ENCODE assay signal across 1 cellular context in the genomic region with DNA sequence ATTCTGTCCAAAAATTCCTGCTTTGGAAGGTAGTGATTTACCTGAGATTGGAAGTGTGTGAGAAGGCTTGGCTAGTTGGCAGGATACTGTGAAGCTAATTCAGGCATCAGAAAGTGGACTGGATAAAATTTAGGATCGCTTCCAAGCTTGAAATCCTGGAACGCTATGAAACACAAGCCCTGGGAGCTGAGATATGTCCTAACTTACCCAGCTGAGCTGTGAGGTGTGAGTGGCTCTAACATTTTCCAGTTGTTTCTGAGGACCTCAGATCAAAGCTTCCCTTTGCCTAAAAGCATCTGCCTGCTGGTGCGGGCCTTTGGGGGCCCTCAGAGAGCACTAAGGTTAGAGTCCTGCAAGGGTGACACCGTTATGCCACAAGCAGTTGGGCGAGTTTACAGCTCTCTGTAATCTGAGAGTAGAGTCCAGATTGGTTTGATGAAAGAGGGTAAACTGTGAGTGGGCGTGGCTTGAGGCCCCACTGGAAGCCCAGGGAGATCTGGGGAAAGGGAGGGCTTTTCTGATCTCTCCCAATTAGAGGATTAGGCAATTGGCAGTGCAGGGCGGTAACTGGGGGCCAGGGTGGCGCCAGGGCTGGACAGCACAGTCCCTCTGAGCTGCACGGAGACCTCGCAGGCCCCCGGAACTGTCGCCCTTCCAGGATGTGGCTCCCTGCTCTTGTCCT.
TF ChIP-seq lines count a peak whose summit lies in the region.

No MANE protein-coding gene starts in this region.

TF ChIP-seq in HepG2, 621 proteins besides CTCF, POLR2A, EP300 and RAD21 (continued from another document and continues in another):
- TF ChIP-seq YY1 (IDR thresholded peaks at IDR 0.05; ENCODE audit: insufficient read depth, insufficient replicate concordance, low read depth, low read length) (no peak), NCOA5 (CRISPR knock-in tag; IDR thresholded peaks at IDR 0.05) (no peak), KDM5A (IDR thresholded peaks at IDR 0.05; ENCODE audit: borderline replicate concordance, low read length) (no peak), CERS6 (CRISPR knock-in tag; IDR thresholded peaks at IDR 0.05) (no peak), ATRX (CRISPR knock-in tag; IDR thresholded peaks at IDR 0.05; ENCODE audit: borderline replicate concordance) (no peak), GATAD2A (CRISPR knock-in tag; IDR thresholded peaks at IDR 0.05) (0 out of 2 replicates have a peak, but pooled peaks have one; percentile 30), RXRA (CRISPR knock-in tag; IDR thresholded peaks at IDR 0.05) (no peak), GTF3A (CRISPR knock-in tag; conservative IDR thresholded peaks at IDR 0.05) (no peak), ARNTL (CRISPR knock-in tag; IDR thresholded peaks at IDR 0.05) (no peak), GABPA (IDR thresholded peaks at IDR 0.05; ENCODE audit: low read depth, low read length) (no peak), GABPA (CRISPR knock-in tag; IDR thresholded peaks at IDR 0.05; ENCODE audit: low read depth) (peak; percentile 38; the same call in 1 of the 2 replicates), SRSF1 (optimal IDR thresholded peaks at IDR 0.05; ENCODE audit: low read depth, low read length) (peak; percentile 39), ZFY (CRISPR knock-in tag; IDR thresholded peaks at IDR 0.05) (peak; percentile 36; the same call in 1 of the 2 replicates), ZNF737 (CRISPR knock-in tag; IDR thresholded peaks at IDR 0.05; ENCODE audit: borderline replicate concordance) (no peak), FOSL2 (CRISPR knock-in tag; IDR thresholded peaks at IDR 0.05) (peak; percentile 15; the same call in 1 of the 2 replicates), CENPX (CRISPR knock-in tag; IDR thresholded peaks at IDR 0.05) (no peak), RARA (CRISPR knock-in tag; IDR thresholded peaks at IDR 0.05) (no peak), ZNF256 (CRISPR knock-in tag; conservative IDR thresholded peaks at IDR 0.05) (no peak), PTBP1 (IDR thresholded peaks at IDR 0.05; ENCODE audit: low read depth, low read length, poor library complexity, severe bottlenecking) (no peak), PITX1 (CRISPR knock-in tag; IDR thresholded peaks at IDR 0.05) (peak; percentile 57), ZNF782 (CRISPR knock-in tag; IDR thresholded peaks at IDR 0.05; ENCODE audit: borderline replicate concordance) (no peak), ZNF691 (CRISPR knock-in tag; IDR thresholded peaks at IDR 0.05; ENCODE audit: borderline replicate concordance, low read depth) (peak; percentile 99), ZNF235 (CRISPR knock-in tag; IDR thresholded peaks at IDR 0.05; ENCODE audit: borderline replicate concordance) (no peak), ZFX (CRISPR knock-in tag; IDR thresholded peaks at IDR 0.05; ENCODE audit: low read depth) (peak; percentile 31; the same call in 1 of the 2 replicates), LCORL (IDR thresholded peaks at IDR 0.05) (no peak), LCORL (CRISPR knock-in tag; IDR thresholded peaks at IDR 0.05) (peak; percentile 71; the same call in 1 of the 2 replicates), SP140L (CRISPR knock-in tag; IDR thresholded peaks at IDR 0.05; ENCODE audit: borderline replicate concordance) (no peak), MEF2D (CRISPR knock-in tag; IDR thresholded peaks at IDR 0.05) (no peak), ZNF670 (CRISPR knock-in tag; IDR thresholded peaks at IDR 0.05; ENCODE audit: borderline replicate concordance) (no peak), SALL1 (CRISPR knock-in tag; IDR thresholded peaks at IDR 0.05) (no peak), HHEX (CRISPR knock-in tag; IDR thresholded peaks at IDR 0.05) (no peak), SMARCE1 (IDR thresholded peaks at IDR 0.05; ENCODE audit: borderline replicate concordance) (no peak), FOXJ3 (CRISPR knock-in tag; IDR thresholded peaks at IDR 0.05; ENCODE audit: borderline replicate concordance) (no peak), SP5 (CRISPR knock-in tag; IDR thresholded peaks at IDR 0.05; ENCODE audit: borderline replicate concordance, low read depth) (peak; percentile 25; the same call in 1 of the 2 replicates), ZUFSP (CRISPR knock-in tag; IDR thresholded peaks at IDR 0.05; ENCODE audit: borderline replicate concordance) (no peak), ZNF577 (CRISPR knock-in tag; IDR thresholded peaks at IDR 0.05; ENCODE audit: borderline replicate concordance, low read depth) (no peak), KDM1A (CRISPR knock-in tag; IDR thresholded peaks at IDR 0.05) (no peak), ZNF451 (CRISPR knock-in tag; IDR thresholded peaks at IDR 0.05) (no peak), PPARG (CRISPR knock-in tag; conservative IDR thresholded peaks at IDR 0.05) (no peak), SALL2 (CRISPR knock-in tag; IDR thresholded peaks at IDR 0.05) (no peak), ETS1 (CRISPR knock-in tag; IDR thresholded peaks at IDR 0.05) (no peak), PHF20 (CRISPR knock-in tag; IDR thresholded peaks at IDR 0.05) (peak; percentile 32; the same call in 1 of the 2 replicates), SAP130 (CRISPR knock-in tag; IDR thresholded peaks at IDR 0.05; ENCODE audit: low read depth) (peak; percentile 52; the same call in 1 of the 2 replicates), ZNF605 (CRISPR knock-in tag; IDR thresholded peaks at IDR 0.05) (no peak), ZNF672 (CRISPR knock-in tag; IDR thresholded peaks at IDR 0.05) (no peak), KDM2A (CRISPR knock-in tag; IDR thresholded peaks at IDR 0.05; ENCODE audit: borderline replicate concordance, low read depth) (no peak), SP1 (IDR thresholded peaks at IDR 0.05) (no peak), SP1 (CRISPR knock-in tag; IDR thresholded peaks at IDR 0.05) (peak; percentile 24; the same call in 1 of the 2 replicates), ZSCAN12 (CRISPR knock-in tag; IDR thresholded peaks at IDR 0.05) (no peak), ZNF496 (CRISPR knock-in tag; IDR thresholded peaks at IDR 0.05; ENCODE audit: insufficient replicate concordance) (no peak), MBD4 (IDR thresholded peaks at IDR 0.05; ENCODE audit: borderline replicate concordance, low read length) (no peak), ZNF891 (CRISPR knock-in tag; IDR thresholded peaks at IDR 0.05) (peak; percentile 28; the same call in 1 of the 2 replicates)
- TF ChIP-seq, protein P1, sequence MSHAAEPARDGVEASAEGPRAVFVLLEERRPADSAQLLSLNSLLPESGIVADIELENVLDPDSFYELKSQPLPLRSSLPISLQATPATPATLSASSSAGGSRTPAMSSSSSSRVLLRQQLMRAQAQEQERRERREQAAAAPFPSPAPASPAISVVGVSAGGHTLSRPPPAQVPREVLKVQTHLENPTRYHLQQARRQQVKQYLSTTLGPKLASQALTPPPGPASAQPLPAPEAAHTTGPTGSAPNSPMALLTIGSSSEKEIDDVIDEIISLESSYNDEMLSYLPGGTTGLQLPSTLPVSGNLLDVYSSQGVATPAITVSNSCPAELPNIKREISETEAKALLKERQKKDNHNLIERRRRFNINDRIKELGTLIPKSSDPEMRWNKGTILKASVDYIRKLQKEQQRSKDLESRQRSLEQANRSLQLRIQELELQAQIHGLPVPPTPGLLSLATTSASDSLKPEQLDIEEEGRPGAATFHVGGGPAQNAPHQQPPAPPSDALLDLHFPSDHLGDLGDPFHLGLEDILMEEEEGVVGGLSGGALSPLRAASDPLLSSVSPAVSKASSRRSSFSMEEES (CRISPR knock-in tag; IDR thresholded peaks at IDR 0.05): no peak
- TF ChIP-seq, protein P2, sequence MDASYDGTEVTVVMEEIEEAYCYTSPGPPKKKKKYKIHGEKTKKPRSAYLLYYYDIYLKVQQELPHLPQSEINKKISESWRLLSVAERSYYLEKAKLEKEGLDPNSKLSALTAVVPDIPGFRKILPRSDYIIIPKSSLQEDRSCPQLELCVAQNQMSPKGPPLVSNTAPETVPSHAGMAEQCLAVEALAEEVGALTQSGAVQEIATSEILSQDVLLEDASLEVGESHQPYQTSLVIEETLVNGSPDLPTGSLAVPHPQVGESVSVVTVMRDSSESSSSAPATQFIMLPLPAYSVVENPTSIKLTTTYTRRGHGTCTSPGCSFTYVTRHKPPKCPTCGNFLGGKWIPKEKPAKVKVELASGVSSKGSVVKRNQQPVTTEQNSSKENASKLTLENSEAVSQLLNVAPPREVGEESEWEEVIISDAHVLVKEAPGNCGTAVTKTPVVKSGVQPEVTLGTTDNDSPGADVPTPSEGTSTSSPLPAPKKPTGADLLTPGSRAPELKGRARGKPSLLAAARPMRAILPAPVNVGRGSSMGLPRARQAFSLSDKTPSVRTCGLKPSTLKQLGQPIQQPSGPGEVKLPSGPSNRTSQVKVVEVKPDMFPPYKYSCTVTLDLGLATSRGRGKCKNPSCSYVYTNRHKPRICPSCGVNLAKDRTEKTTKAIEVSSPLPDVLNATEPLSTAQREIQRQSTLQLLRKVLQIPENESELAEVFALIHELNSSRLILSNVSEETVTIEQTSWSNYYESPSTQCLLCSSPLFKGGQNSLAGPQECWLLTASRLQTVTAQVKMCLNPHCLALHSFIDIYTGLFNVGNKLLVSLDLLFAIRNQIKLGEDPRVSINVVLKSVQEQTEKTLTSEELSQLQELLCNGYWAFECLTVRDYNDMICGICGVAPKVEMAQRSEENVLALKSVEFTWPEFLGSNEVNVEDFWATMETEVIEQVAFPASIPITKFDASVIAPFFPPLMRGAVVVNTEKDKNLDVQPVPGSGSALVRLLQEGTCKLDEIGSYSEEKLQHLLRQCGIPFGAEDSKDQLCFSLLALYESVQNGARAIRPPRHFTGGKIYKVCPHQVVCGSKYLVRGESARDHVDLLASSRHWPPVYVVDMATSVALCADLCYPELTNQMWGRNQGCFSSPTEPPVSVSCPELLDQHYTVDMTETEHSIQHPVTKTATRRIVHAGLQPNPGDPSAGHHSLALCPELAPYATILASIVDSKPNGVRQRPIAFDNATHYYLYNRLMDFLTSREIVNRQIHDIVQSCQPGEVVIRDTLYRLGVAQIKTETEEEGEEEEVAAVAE (CRISPR knock-in tag; IDR thresholded peaks at IDR 0.05; ENCODE audit: borderline replicate concordance): no peak
- TF ChIP-seq, protein P3, sequence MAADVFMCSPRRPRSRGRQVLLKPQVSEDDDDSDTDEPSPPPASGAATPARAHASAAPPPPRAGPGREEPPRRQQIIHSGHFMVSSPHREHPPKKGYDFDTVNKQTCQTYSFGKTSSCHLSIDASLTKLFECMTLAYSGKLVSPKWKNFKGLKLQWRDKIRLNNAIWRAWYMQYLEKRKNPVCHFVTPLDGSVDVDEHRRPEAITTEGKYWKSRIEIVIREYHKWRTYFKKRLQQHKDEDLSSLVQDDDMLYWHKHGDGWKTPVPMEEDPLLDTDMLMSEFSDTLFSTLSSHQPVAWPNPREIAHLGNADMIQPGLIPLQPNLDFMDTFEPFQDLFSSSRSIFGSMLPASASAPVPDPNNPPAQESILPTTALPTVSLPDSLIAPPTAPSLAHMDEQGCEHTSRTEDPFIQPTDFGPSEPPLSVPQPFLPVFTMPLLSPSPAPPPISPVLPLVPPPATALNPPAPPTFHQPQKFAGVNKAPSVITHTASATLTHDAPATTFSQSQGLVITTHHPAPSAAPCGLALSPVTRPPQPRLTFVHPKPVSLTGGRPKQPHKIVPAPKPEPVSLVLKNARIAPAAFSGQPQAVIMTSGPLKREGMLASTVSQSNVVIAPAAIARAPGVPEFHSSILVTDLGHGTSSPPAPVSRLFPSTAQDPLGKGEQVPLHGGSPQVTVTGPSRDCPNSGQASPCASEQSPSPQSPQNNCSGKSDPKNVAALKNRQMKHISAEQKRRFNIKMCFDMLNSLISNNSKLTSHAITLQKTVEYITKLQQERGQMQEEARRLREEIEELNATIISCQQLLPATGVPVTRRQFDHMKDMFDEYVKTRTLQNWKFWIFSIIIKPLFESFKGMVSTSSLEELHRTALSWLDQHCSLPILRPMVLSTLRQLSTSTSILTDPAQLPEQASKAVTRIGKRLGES (CRISPR knock-in tag; IDR thresholded peaks at IDR 0.05; ENCODE audit: borderline replicate concordance): no peak
- TF ChIP-seq, protein P4, sequence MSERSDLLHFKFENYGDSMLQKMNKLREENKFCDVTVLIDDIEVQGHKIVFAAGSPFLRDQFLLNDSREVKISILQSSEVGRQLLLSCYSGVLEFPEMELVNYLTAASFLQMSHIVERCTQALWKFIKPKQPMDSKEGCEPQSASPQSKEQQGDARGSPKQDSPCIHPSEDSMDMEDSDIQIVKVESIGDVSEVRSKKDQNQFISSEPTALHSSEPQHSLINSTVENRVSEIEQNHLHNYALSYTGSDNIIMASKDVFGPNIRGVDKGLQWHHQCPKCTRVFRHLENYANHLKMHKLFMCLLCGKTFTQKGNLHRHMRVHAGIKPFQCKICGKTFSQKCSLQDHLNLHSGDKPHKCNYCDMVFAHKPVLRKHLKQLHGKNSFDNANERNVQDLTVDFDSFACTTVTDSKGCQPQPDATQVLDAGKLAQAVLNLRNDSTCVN (CRISPR knock-in tag; IDR thresholded peaks at IDR 0.05; ENCODE audit: borderline replicate concordance): peak; percentile 12; the same call in 1 of the 2 replicates
